ENCODE assay signal across 17 cellular contexts in genomic region chr17:64106918-64107317, GRCh38. TPM values are rescaled to one million over a fixed set of nuclear protein-coding genes. Genes with fewer than 3 reads are reported as not detected.
DNase-seq lines count a peak whose midpoint lies in the region; ATAC-seq, FAIRE-seq and TF ChIP-seq lines count a peak whose summit lies in the region.
"Had no signal": no experiment of that assay in that cellular context is flagged by ENCODE, and none has a peak within 500 bp of the region (broad histone marks: within the 10 kb centered on the region; RNA-seq: fewer than 3 reads in every experiment).

No MANE protein-coding gene starts in this region.

- H3K4me3 ChIP-seq in CD4-positive, alpha-beta memory T cell (ENCODE audit: low read length in 2 of 2): no peak overlapping the region
- H3K4me3 ChIP-seq in HL-60 (replicated peaks; ENCODE audit: insufficient read depth, low read length): no peak overlapping the region
- H3K4me3 ChIP-seq in adrenal gland: no peak overlapping the region
- H3K4me3 ChIP-seq: BLaER1, cardiac muscle cell, GM23248, left ventricle myocardium inferior, suprapubic skin had no signal

- H3K27me3 Mint-ChIP-seq in CD4-positive, alpha-beta memory T cell: no peaks in the 10 kb centered on the region
- H3K27me3 Mint-ChIP-seq in naive thymus-derived CD8-positive, alpha-beta T cell: no peaks in the 10 kb centered on the region
- H3K27me3 Mint-ChIP-seq: naive B cell had no signal

- peaks cover 0 to 4% (median 0%) of the 10 kb centered on the region in 8 donors for H3K9me3 Mint-ChIP-seq in CD4-positive, alpha-beta memory T cell
- H3K9me3 Mint-ChIP-seq in naive thymus-derived CD8-positive, alpha-beta T cell: no peaks in the 10 kb centered on the region
- H3K9me3 Mint-ChIP-seq: naive B cell had no signal

- TF ChIP-seq CTCF in HL-60 (IDR thresholded peaks at IDR 0.05; ENCODE audit: insufficient read depth, low read length) (no peak), adrenal gland (IDR thresholded peaks at IDR 0.05) (no peak)

- WGBS in adrenal gland, 4 donors: 77 to 83% (median 80%) methylated on average over 3 of the region's 3 CpGs

- CTCF ChIA-PET in CD4-positive, alpha-beta memory T cell (lab: Charles Lee; ENCODE audit: partially characterized antibody): interaction anchor here (0.8 to 1.4 kb wide), 6 partner anchors 21 to 82 kb away, joined by 3 to 6 read pairs (median 4); no protein-coding TSS in a partner anchor

- H3K36me3 ChIP-seq in CD4-positive, alpha-beta memory T cell (ENCODE audit: insufficient read depth, low read length): peaks cover 7% of the 10 kb centered on the region
- no peaks in the 10 kb centered on the region for H3K36me3 ChIP-seq in adrenal gland (replicated peaks in 1 of 2)
- H3K36me3 ChIP-seq: BLaER1, cardiac muscle cell, left ventricle myocardium inferior, suprapubic skin had no signal

- H3K36me3 Mint-ChIP-seq in CD4-positive, alpha-beta memory T cell: peaks cover 13 to 29% of the 10 kb centered on the region in 2 donors
- peaks cover 0 to 3% (median 0%) of the 10 kb centered on the region in 3 donors for H3K36me3 Mint-ChIP-seq in naive thymus-derived CD8-positive, alpha-beta T cell
- H3K36me3 Mint-ChIP-seq: naive B cell had no signal

- no peaks in the 10 kb centered on the region for H3K27me3 ChIP-seq in CD4-positive, alpha-beta memory T cell (ENCODE audit: insufficient read depth, low read length)
- no peaks in the 10 kb centered on the region for H3K27me3 ChIP-seq in HL-60 (ENCODE audit: insufficient read depth, poor library complexity, severe bottlenecking)
- H3K27me3 ChIP-seq in adrenal gland: no peaks in the 10 kb centered on the region
- H3K27me3 ChIP-seq: BLaER1, cardiac muscle cell, suprapubic skin had no signal

- ATAC-seq in naive thymus-derived CD8-positive, alpha-beta T cell: peak in 1 of 2 donors; percentile 1
- no peak for ATAC-seq in GM19452 (IDR thresholded peaks at IDR 0.05; ENCODE audit: unreplicated experiment)

- POLR2A ChIA-PET in CD4-positive, alpha-beta memory T cell (lab: Charles Lee; ENCODE audit: partially characterized antibody): interaction anchor here (0.6 to 1.8 kb wide), 18 partner anchors 9 to 86 kb away, joined by 3 to 18 read pairs (median 6); partner anchors contain the start of genes ERN1 and ICAM2
- POLR2A ChIA-PET in naive thymus-derived CD8-positive, alpha-beta T cell (lab: Charles Lee): interaction anchor here (0.6 to 1.7 kb wide), 9 partner anchors 8 to 400 kb away, joined by 3 to 14 read pairs (median 5); partner anchors contain the start of genes CEP95, ERN1, GH1 and ICAM2

- no peak overlapping the region for H3K27ac ChIP-seq in CD4-positive, alpha-beta memory T cell (ENCODE audit: low read depth, low read length)
- H3K27ac ChIP-seq in HL-60 (replicated peaks) (peak overlapping the region; percentile 71), adrenal gland (peak overlapping the region in 3 of 5 donors; percentile 13 to 80 (median 66))
- H3K27ac ChIP-seq: BLaER1, cardiac muscle cell, GM23248, left ventricle myocardium inferior had no signal

- TF ChIP-seq POLR2A in adrenal gland (IDR thresholded peaks at IDR 0.05): no peak

- no peak for DNase-seq in CD4-positive, alpha-beta memory T cell
- DNase-seq in HL-60 (ENCODE audit: low read depth in 1 of 2, low spot score in 1 of 2) (no peak), adrenal gland (peak in 1 of 7 donors; percentile 4), frontal cortex (ENCODE audit: low spot score in 2 of 2) (no peak), NCI-H1694 (lab: John Stamatoyannopoulos, UW) (no peak)
- no peak for DNase-seq in naive thymus-derived CD8-positive, alpha-beta T cell
- DNase-seq: hypothalamus; left ventricle myocardium inferior; naive B cell; NCI-H187; stimulated activated CD4-positive, alpha-beta T cell treated with anti-CD3 and anti-CD28 coated beads, Interleukin-15, amount 100 ng/mL, for 24 hours had no signal

- H3K27ac Mint-ChIP-seq in CD4-positive, alpha-beta memory T cell: peak overlapping the region; percentile 24 to 97 (median 68)
- peak overlapping the region; percentile 48 to 96 (median 82) for H3K27ac Mint-ChIP-seq in naive thymus-derived CD8-positive, alpha-beta T cell

- H3K4me1 Mint-ChIP-seq in CD4-positive, alpha-beta memory T cell: peaks cover 55 to 98% (median 76%) of the 10 kb centered on the region in 4 donors
- peaks cover 12 to 81% (median 43%) of the 10 kb centered on the region in 4 donors for H3K4me1 Mint-ChIP-seq in naive thymus-derived CD8-positive, alpha-beta T cell

- intact Hi-C loops in CD4-positive, alpha-beta memory T cell (cut with micrococcal nuclease): loop anchor here (2.0 kb wide), 2 partner anchors 16 to 22 kb away; no protein-coding TSS in a partner anchor
- intact Hi-C loops in adrenal gland (cut with DNase I): no loop called here

- peak overlapping the region in 7 of 8 donors; percentile 1 to 85 (median 67) for H3K4me3 Mint-ChIP-seq in CD4-positive, alpha-beta memory T cell
- peak overlapping the region in 9 of 10 donors; percentile 33 to 65 (median 52) for H3K4me3 Mint-ChIP-seq in naive thymus-derived CD8-positive, alpha-beta T cell
- H3K4me3 Mint-ChIP-seq: naive B cell had no signal

- FAIRE-seq in frontal cortex (lab: Jason Lieb, UNC): no peak
- FAIRE-seq: TTC549 had no signal

- H3K9me3 ChIP-seq in CD4-positive, alpha-beta memory T cell (ENCODE audit: control insufficient read depth in 1 of 2, low read length in 2 of 2): peaks cover 0 to 3% of the 10 kb centered on the region in 2 donors
- no peaks in the 10 kb centered on the region for H3K9me3 ChIP-seq in adrenal gland (replicated peaks in 1 of 3)
- H3K9me3 ChIP-seq: BLaER1, left ventricle myocardium inferior, suprapubic skin had no signal

- H3K4me1 ChIP-seq in CD4-positive, alpha-beta memory T cell (ENCODE audit: insufficient read depth, low read length): peaks cover 79% of the 10 kb centered on the region
- H3K4me1 ChIP-seq in adrenal gland (replicated peaks in 1 of 2): peaks cover 45 to 83% of the 10 kb centered on the region in 2 donors

RNA-seq across cellular contexts. Expression of gene ERN1, which starts 23.0 kb away (rescaled TPM):
- 100 to 1,000 TPM; 163 to 172 TPM for total RNA-seq in CD4-positive, alpha-beta memory T cell
- polyA plus RNA-seq in CD4-positive, alpha-beta memory T cell: 100 to 1,000 TPM in 1 of 2 donors, 10 to 100 TPM in 1; 47.9 to 124 TPM
- total RNA-seq in adrenal gland: 100 to 1,000 TPM in 5 of 8 donors, 10 to 100 TPM in 3; 47.7 to 205 (median 122) TPM
- 10 to 100 TPM; 31.9 to 52.4 (median 32.6) TPM for polyA plus RNA-seq in adrenal gland
- total RNA-seq in naive thymus-derived CD8-positive, alpha-beta T cell: 10 to 100 TPM; 23.6 to 24.0 TPM
- 10 to 100 TPM in 2 of 3 donors, 1 to 10 TPM in 1; 9.3 to 21.2 (median 11.5) TPM for polyA plus RNA-seq in naive thymus-derived CD8-positive, alpha-beta T cell
- total RNA-seq in frontal cortex: 3.7 TPM
